In genomic region chr9:33024126-33024965, GRCh38 we compare ENCODE assay signal across 8 cellular contexts. TPM values are rescaled to one million over a fixed set of nuclear protein-coding genes. Genes with fewer than 3 reads are reported as not detected.
DNase-seq lines count a peak whose midpoint lies in the region; ATAC-seq and TF ChIP-seq lines count a peak whose summit lies in the region.

No MANE protein-coding gene starts in this region.

- DNase-seq in Ammon's horn (ENCODE audit: low spot score) (peak; percentile 43), SJCRH30 (peak; percentile 8 to 29), thoracic aorta (ENCODE audit: low spot score) (no peak)
- DNase-seq in effector memory CD4-positive, alpha-beta T cell: no peak

- WGBS in mesodermal cell (ENCODE audit: insufficient coverage in 2 of 2), 2 experiments: 27 to 43% methylated on average over 22 to 28 of the region's 33 CpGs

- H3K9me3 ChIP-seq in SJCRH30 (replicated peaks) (no peaks in the 10 kb centered on the region), mesodermal cell (ENCODE audit: control insufficient read depth, low read length) (no peaks in the 10 kb centered on the region), thoracic aorta (no peaks in the 10 kb centered on the region)
- H3K9me3 ChIP-seq in effector memory CD4-positive, alpha-beta T cell (ENCODE audit: control insufficient read depth, low read length): no peaks in the 10 kb centered on the region

- H3K27me3 ChIP-seq in SJCRH30: no peaks in the 10 kb centered on the region
- H3K27me3 ChIP-seq in effector memory CD4-positive, alpha-beta T cell (replicated peaks; ENCODE audit: control insufficient read depth, insufficient read depth, low read length, poor library complexity, severe bottlenecking): no peaks in the 10 kb centered on the region
- no peaks in the 10 kb centered on the region for H3K27me3 ChIP-seq in thoracic aorta (replicated peaks; ENCODE audit: insufficient read depth)

- peak overlapping the region; percentile 100 for H3K4me3 ChIP-seq in SJCRH30
- H3K4me3 ChIP-seq in effector memory CD4-positive, alpha-beta T cell (ENCODE audit: insufficient read depth, low read depth, low read length, poor library complexity, severe bottlenecking): peak overlapping the region; percentile 100
- H3K4me3 ChIP-seq in mesodermal cell (ENCODE audit: extremely low read depth, insufficient read depth, low read length, poor library complexity, severe bottlenecking): peak overlapping the region; percentile 94
- peak overlapping the region; percentile 92 for H3K4me3 ChIP-seq in thoracic aorta

- TF ChIP-seq CTCF in thoracic aorta (IDR thresholded peaks at IDR 0.05): no peak

- peak overlapping the region; percentile 89 for H3K27ac ChIP-seq in SJCRH30
- peak overlapping the region; percentile 100 for H3K27ac ChIP-seq in effector memory CD4-positive, alpha-beta T cell (ENCODE audit: insufficient read depth, low read length, poor library complexity, severe bottlenecking)
- peak overlapping the region; percentile 98 for H3K27ac ChIP-seq in mesodermal cell (ENCODE audit: low read depth, low read length, severe bottlenecking)
- peak overlapping the region; percentile 94 to 96 for H3K27ac ChIP-seq in thoracic aorta

- H3K4me1 ChIP-seq in SJCRH30 (peaks cover 6% of the 10 kb centered on the region; the same call in 1 of the 2 replicates), mesodermal cell (ENCODE audit: control insufficient read depth, insufficient read depth, low read length, poor library complexity, severe bottlenecking) (peaks cover 16% of the 10 kb centered on the region), thoracic aorta (ENCODE audit: control insufficient read depth in 1 of 2, low read depth in 2 of 2) (peaks cover 19 to 54% of the 10 kb centered on the region in 2 donors)
- peaks cover 28% of the 10 kb centered on the region for H3K4me1 ChIP-seq in effector memory CD4-positive, alpha-beta T cell (ENCODE audit: control insufficient read depth, insufficient read depth, low read length, poor library complexity, severe bottlenecking)

- H3K36me3 ChIP-seq in SJCRH30 (peaks cover 33% of the 10 kb centered on the region), mesodermal cell (ENCODE audit: control insufficient read depth, insufficient read depth, low read length) (peaks cover 55% of the 10 kb centered on the region), thoracic aorta (no peaks in the 10 kb centered on the region)
- H3K36me3 ChIP-seq in effector memory CD4-positive, alpha-beta T cell (ENCODE audit: control insufficient read depth, insufficient read depth, low read length): peaks cover 23% of the 10 kb centered on the region

- ATAC-seq in GM21526 (IDR thresholded peaks at IDR 0.05; ENCODE audit: low FRiP score, unreplicated experiment) (peak; percentile 22), thoracic aorta (ENCODE audit: insufficient number of reproducible peaks, low FRiP score, low read depth) (peak; percentile 9), HG03460 (IDR thresholded peaks at IDR 0.05; ENCODE audit: unreplicated experiment) (no peak), HG02623 (IDR thresholded peaks at IDR 0.05; ENCODE audit: unreplicated experiment) (no peak)

RNA-seq across cellular contexts. Expression of gene DNAJA1, which starts 0.7 kb away (rescaled TPM):
- 239 and 246 TPM in 2 replicates for total RNA-seq in SJCRH30 (2014; rRNA removed; shearing (Covaris generic))
- 136 TPM for polyA plus RNA-seq in mesodermal cell (2013, experiment 1 of 2)
- 148 TPM for polyA plus RNA-seq in mesodermal cell (2013, experiment 2 of 2)
- 100 to 1,000 TPM in 1 of 2 donors, 10 to 100 TPM in 1; 60.5 to 112 TPM for total RNA-seq in thoracic aorta

RNA-seq across cellular contexts. Expression of gene APTX, which starts 22.9 kb away (rescaled TPM):
- total RNA-seq in SJCRH30 (2014; rRNA removed; shearing (Covaris generic)): 32.0 and 32.3 TPM in 2 replicates
- polyA plus RNA-seq in mesodermal cell (2013, experiment 1 of 2): 35.3 TPM
- 37.3 TPM for polyA plus RNA-seq in mesodermal cell (2013, experiment 2 of 2)
- total RNA-seq in thoracic aorta: 10 to 100 TPM; 27.9 to 28.4 TPM

RNA-seq across cellular contexts. Expression of gene SMU1, which starts 52.1 kb away (rescaled TPM):
- 30.0 and 30.4 TPM in 2 replicates for total RNA-seq in SJCRH30 (2014; rRNA removed; shearing (Covaris generic))
- polyA plus RNA-seq in mesodermal cell (2013, experiment 1 of 2): 18.4 TPM
- polyA plus RNA-seq in mesodermal cell (2013, experiment 2 of 2): 18.7 TPM
- 10 to 100 TPM; 14.9 to 19.0 TPM for total RNA-seq in thoracic aorta

Comparison
In these comparisons a context has a peak if more than half of its experiments do, and no peak if none do; other contexts are left out.
1. DNase-seq: peak in Ammon's horn (single experiment) and SJCRH30 (2 of 2); none in effector memory CD4-positive, alpha-beta T cell (0 of 3) and thoracic aorta (single experiment).
2. ATAC-seq: peak in GM21526 (single experiment) and thoracic aorta (single experiment); none in HG03460 (single experiment) and HG02623 (single experiment).
3. Peak in every context shown above with its lines, with median percentiles within 50 percentile points of each other: H3K27ac ChIP-seq and H3K4me3 ChIP-seq.